Comparison of ENCODE assay signal across 1 cellular context in the genomic region with DNA sequence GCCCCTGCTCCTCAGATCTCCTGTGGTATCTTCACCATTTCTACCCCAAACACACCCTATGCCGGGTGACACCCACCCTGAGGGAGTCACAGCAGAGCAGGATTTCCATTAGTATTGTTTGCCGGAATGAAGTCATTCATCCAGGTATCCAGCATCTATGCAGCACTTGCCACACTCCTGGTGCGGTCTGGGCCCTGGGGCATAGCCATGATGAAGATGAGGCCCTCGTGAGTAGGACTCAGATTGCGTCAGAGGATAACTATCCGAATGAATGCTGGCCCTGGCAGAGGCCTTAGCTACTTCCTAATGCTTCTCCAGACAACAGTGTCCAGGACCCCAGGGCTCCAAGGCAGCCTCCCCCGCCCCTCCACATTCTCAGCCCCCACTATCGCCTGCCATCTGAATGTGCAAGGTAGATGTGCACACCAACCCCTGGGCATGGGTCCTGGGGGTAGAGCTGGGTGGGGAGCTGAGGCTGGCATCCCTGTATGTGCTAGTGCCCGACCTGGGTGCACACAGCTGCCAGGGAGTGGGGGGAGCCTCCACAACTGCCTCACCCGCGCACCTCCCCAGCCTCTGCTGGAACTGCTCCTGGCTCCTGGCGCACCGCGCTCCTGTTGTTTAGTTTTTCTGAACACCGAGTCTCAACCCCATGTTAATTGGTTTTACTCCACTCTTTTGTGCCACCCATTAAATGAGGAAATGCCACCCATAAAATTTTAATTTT.
TF ChIP-seq lines count a peak whose summit lies in the region.

No MANE protein-coding gene starts in this region.

TF ChIP-seq in H1, 55 proteins besides CTCF, POLR2A, EP300 and RAD21:
- TF ChIP-seq CEBPB (IDR thresholded peaks at IDR 0.05; ENCODE audit: low read depth, low read length) (0 out of 2 replicates have a peak, but pooled peaks have one; percentile 14), MAX (IDR thresholded peaks at IDR 0.05) (no peak), JUN (IDR thresholded peaks at IDR 0.05; ENCODE audit: low read depth, low read length) (no peak)
